ENCODE assay signal across 19 cellular contexts in the genomic region with DNA sequence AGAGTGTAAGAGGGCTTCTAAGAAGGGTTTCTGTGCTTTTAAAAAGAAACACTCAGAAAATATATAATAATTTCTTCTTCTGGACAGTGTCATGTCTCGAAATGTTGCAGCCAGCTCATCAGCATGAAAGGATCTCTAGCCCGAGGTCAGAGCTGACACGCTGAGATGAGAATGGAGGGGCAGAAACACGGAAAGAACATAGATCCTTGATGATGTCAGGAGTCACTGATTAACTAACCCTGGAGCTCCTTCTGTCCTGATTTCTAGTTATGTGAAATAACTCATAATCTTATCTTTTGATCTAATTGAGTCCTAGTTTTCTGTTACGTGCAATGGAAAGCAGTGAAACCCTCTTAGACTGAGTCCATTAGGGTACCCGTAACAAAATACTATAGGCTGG. TPM values are rescaled to one million over a fixed set of nuclear protein-coding genes. Genes with fewer than 3 reads are reported as not detected.
DNase-seq lines count a peak whose midpoint lies in the region; FAIRE-seq and TF ChIP-seq lines count a peak whose summit lies in the region.
"Had no signal": no experiment of that assay in that cellular context is flagged by ENCODE, and none has a peak within 500 bp of the region (broad histone marks: within the 10 kb centered on the region; RNA-seq: fewer than 3 reads in every experiment).

No MANE protein-coding gene starts in this region.

- H3K27ac ChIP-seq in colonic mucosa (peak overlapping the region; percentile 87), small intestine (ENCODE audit: low read depth in 1 of 2, low read length in 1 of 2) (no peak overlapping the region)
- H3K27ac ChIP-seq: HL-60 had no signal

- peak; percentile 71 for DNase-seq in Caki2 (ENCODE audit: low read depth)
- peak; percentile 66 for DNase-seq in colonic mucosa
- DNase-seq in left kidney (ENCODE audit: low read depth, low spot score): peak; percentile 41
- DNase-seq in small intestine: peak; percentile 81
- no peak for DNase-seq in H7
- DNase-seq in inferior parietal cortex (ENCODE audit: extremely low spot score): no peak
- DNase-seq in anterior cingulate cortex (lab: John Stamatoyannopoulos, UW): no peak
- no peak for DNase-seq in OCI-M2 (lab: John Stamatoyannopoulos, UW; ENCODE audit: unreplicated experiment)
- DNase-seq: CD4-positive, CD25-positive, alpha-beta regulatory T cell; GOT3; KBM-7; NCI-H1048; NCI-H146; NCI-H226; NCI-H526 treated with DMSO at 0.1 percent for 48 hours had no signal

- no peak for FAIRE-seq in small intestine (lab: Jason Lieb, UNC)

- in situ Hi-C loops in Caki2 (cut with HindIII; ENCODE audit: low pct_unique_long_range_greater_than_20kb, low sequenced_read_pairs): no loop called here

- H3K36me3 ChIP-seq in colonic mucosa (no peaks in the 10 kb centered on the region), small intestine (ENCODE audit: control insufficient read depth in 2 of 2, insufficient read depth in 2 of 2, low read length in 2 of 2) (no peaks in the 10 kb centered on the region), H7 (replicated peaks; ENCODE audit: control insufficient read depth, insufficient read depth, low read length) (no peaks in the 10 kb centered on the region)

- H3K4me3 ChIP-seq in colonic mucosa (no peak overlapping the region), small intestine (ENCODE audit: low read depth in 1 of 2, low read length in 2 of 2) (no peak overlapping the region), H7 (ENCODE audit: insufficient read depth, low read depth, low read length) (no peak overlapping the region)

- H3K4me1 ChIP-seq in colonic mucosa: peaks cover 7% of the 10 kb centered on the region
- H3K4me1 ChIP-seq in small intestine (ENCODE audit: control insufficient read depth in 2 of 2, insufficient read depth in 1 of 2, low read depth in 1 of 2, low read length in 1 of 2): peaks cover 0 to 3% of the 10 kb centered on the region in 2 donors

- H3K27me3 ChIP-seq in colonic mucosa (no peaks in the 10 kb centered on the region), small intestine (ENCODE audit: control insufficient read depth in 2 of 2, insufficient read depth in 2 of 2, low read length in 2 of 2) (no peaks in the 10 kb centered on the region), H7 (ENCODE audit: control insufficient read depth, insufficient read depth, low read length) (0 out of 2 replicates have a peak, but pooled peaks cover 1% of the 10 kb centered on the region)

- WGBS in small intestine, 3 donors: 21 to 60% (median 36%) methylated on average over 6 of the region's 6 CpGs

- intact Hi-C loops in colonic mucosa (cut with DNase I): no loop called here

- no peak for TF ChIP-seq CTCF in colonic mucosa (IDR thresholded peaks at IDR 0.05)

- peak overlapping the region in 1 of 2 donors; percentile 62 for H3K9ac ChIP-seq in colonic mucosa (ENCODE audit: low read depth in 2 of 2, low read length in 2 of 2)

- H3K9me3 ChIP-seq in colonic mucosa (no peaks in the 10 kb centered on the region), small intestine (ENCODE audit: control insufficient read depth, low read depth) (no peaks in the 10 kb centered on the region)

RNA-seq across cellular contexts. Expression of a gene that starts 10.3 kb away (rescaled TPM):
- 0.10 TPM in 1 of 2 replicates, not detected in the other for total RNA-seq in Caki2 (2014; rRNA removed; shearing (Covaris generic); ENCODE audit: low replicate concordance)
- total RNA-seq in colonic mucosa: 10 to 100 TPM; 50.5 to 53.0 TPM
- polyA plus RNA-seq in small intestine: 10 to 100 TPM in 1 of 3 donors, 1 to 10 TPM in 2; 8.9 to 10.5 (median 9.0) TPM
- total RNA-seq in H7 (2014; rRNA removed; shearing (Covaris generic)): 14.1 and 18.1 TPM in 2 replicates
- total RNA-seq: CD4-positive, CD25-positive, alpha-beta regulatory T cell; Daoy; M059J; OCI-LY7 had no signal
- polyA plus RNA-seq: CD4-positive, CD25-positive, alpha-beta regulatory T cell had no signal

Comparison
In these comparisons a context has a peak if more than half of its experiments do, and no peak if none do; other contexts are left out.
1. DNase-seq: peak in Caki2 (single experiment), colonic mucosa (single experiment), left kidney (single experiment) and small intestine (single experiment); none in H7 (single experiment), inferior parietal cortex (single experiment), anterior cingulate cortex (0 of 58) and OCI-M2 (single experiment).
2. RNA of a gene that starts 10.3 kb away (total RNA-seq): 50.5 to 53.0 TPM in colonic mucosa and 14.1 to 18.1 TPM in H7; 0.10 TPM in Caki2; every median in the first group is over 10 times any median in the second.